In genomic region chr3:169907944-169908343, GRCh38 we compare ENCODE assay signal across 22 cellular contexts. TPM values are rescaled to one million over a fixed set of nuclear protein-coding genes. Genes with fewer than 3 reads are reported as not detected.
DNase-seq lines count a peak whose midpoint lies in the region; ATAC-seq and TF ChIP-seq lines count a peak whose summit lies in the region.
"Had no signal": no experiment of that assay in that cellular context is flagged by ENCODE, and none has a peak within 500 bp of the region (broad histone marks: within the 10 kb centered on the region; RNA-seq: fewer than 3 reads in every experiment).

No MANE protein-coding gene starts in this region.

- no peak for TF ChIP-seq CTCF in endodermal cell (conservative IDR thresholded peaks at IDR 0.05)

- no peaks in the 10 kb centered on the region for H3K27me3 ChIP-seq in endodermal cell (ENCODE audit: control insufficient read depth, insufficient read depth, low read length, poor library complexity, severe bottlenecking)
- H3K27me3 ChIP-seq: BE2C; BLaER1 treated with 17β-estradiol and CSF1 and Interleukin-3, amounts not matched to agents 10 nM and 100 nM had no signal

- H3K4me1 Mint-ChIP-seq in activated naive CD8-positive, alpha-beta T cell treated with anti-CD3 and anti-CD28 coated beads, Interleukin-2, amount 50 U/mL, for 24 hours: no peaks in the 10 kb centered on the region
- H3K4me1 Mint-ChIP-seq in activated naive CD8-positive, alpha-beta T cell treated with anti-CD3 and anti-CD28 coated beads for 36 hours: no peaks in the 10 kb centered on the region
- peaks cover 6% of the 10 kb centered on the region for H3K4me1 Mint-ChIP-seq in endodermal cell
- no peaks in the 10 kb centered on the region for H3K4me1 Mint-ChIP-seq in stimulated activated effector memory CD8-positive, alpha-beta T cell treated with anti-CD3 and anti-CD28 coated beads, Interleukin-12 subunit alpha, Interleukin-12 subunit beta, amount 100 ng/mL, for 72 hours
- H3K4me1 Mint-ChIP-seq in activated CD4-positive, alpha-beta memory T cell treated with anti-CD3 and anti-CD28 coated beads for 36 hours (ENCODE audit: low read depth): no peaks in the 10 kb centered on the region
- H3K4me1 Mint-ChIP-seq: CD8-positive, alpha-beta memory T cell had no signal

- no peak overlapping the region for H3K27ac ChIP-seq in endodermal cell (ENCODE audit: low read depth, low read length)
- H3K27ac ChIP-seq: 22Rv1 had no signal

- CTCF ChIA-PET in activated CD4-positive, alpha-beta memory T cell treated with anti-CD3 and anti-CD28 coated beads for 36 hours (lab: Charles Lee): interaction anchor here (2.1 kb wide), 1 partner anchor 45 kb away, joined by 4 read pairs; no protein-coding TSS in a partner anchor

- no peak for DNase-seq in activated naive CD8-positive, alpha-beta T cell treated with anti-CD3 and anti-CD28 coated beads, Interleukin-2, amount 50 U/mL, for 24 hours
- DNase-seq in activated naive CD8-positive, alpha-beta T cell treated with anti-CD3 and anti-CD28 coated beads for 36 hours: no peak
- no peak for DNase-seq in endodermal cell
- DNase-seq in stimulated activated effector memory CD8-positive, alpha-beta T cell treated with anti-CD3 and anti-CD28 coated beads, Interleukin-12 subunit alpha, Interleukin-12 subunit beta, amount 100 ng/mL, for 72 hours (ENCODE audit: low spot score in 2 of 2): no peak
- DNase-seq in NCI-H1694 (lab: John Stamatoyannopoulos, UW): no peak
- DNase-seq in activated CD4-positive, alpha-beta memory T cell treated with anti-CD3 and anti-CD28 coated beads for 36 hours: no peak
- DNase-seq: ACHN; AML-193; BE2C; CD4-positive, alpha-beta T cell; CD8-positive, alpha-beta memory T cell; DMS 273 treated with DMSO at 0.1 percent for 48 hours; DMS79; GF-D8; GOT3; H7; HCEC 1CT had no signal

- H3K9me3 Mint-ChIP-seq in activated naive CD8-positive, alpha-beta T cell treated with anti-CD3 and anti-CD28 coated beads, Interleukin-2, amount 50 U/mL, for 24 hours: no peaks in the 10 kb centered on the region
- H3K9me3 Mint-ChIP-seq in activated naive CD8-positive, alpha-beta T cell treated with anti-CD3 and anti-CD28 coated beads for 36 hours: no peaks in the 10 kb centered on the region
- peaks cover 10% of the 10 kb centered on the region for H3K9me3 Mint-ChIP-seq in endodermal cell
- no peaks in the 10 kb centered on the region for H3K9me3 Mint-ChIP-seq in stimulated activated effector memory CD8-positive, alpha-beta T cell treated with anti-CD3 and anti-CD28 coated beads, Interleukin-12 subunit alpha, Interleukin-12 subunit beta, amount 100 ng/mL, for 72 hours
- no peaks in the 10 kb centered on the region for H3K9me3 Mint-ChIP-seq in activated CD4-positive, alpha-beta memory T cell treated with anti-CD3 and anti-CD28 coated beads for 36 hours
- H3K9me3 Mint-ChIP-seq: CD4-positive, alpha-beta T cell had no signal

- H3K27me3 Mint-ChIP-seq in activated naive CD8-positive, alpha-beta T cell treated with anti-CD3 and anti-CD28 coated beads, Interleukin-2, amount 50 U/mL, for 24 hours: peaks cover 5% of the 10 kb centered on the region
- no peaks in the 10 kb centered on the region for H3K27me3 Mint-ChIP-seq in activated naive CD8-positive, alpha-beta T cell treated with anti-CD3 and anti-CD28 coated beads for 36 hours
- no peaks in the 10 kb centered on the region for H3K27me3 Mint-ChIP-seq in endodermal cell (ENCODE audit: insufficient read depth)
- H3K27me3 Mint-ChIP-seq in activated CD4-positive, alpha-beta memory T cell treated with anti-CD3 and anti-CD28 coated beads for 36 hours: peaks cover 3% of the 10 kb centered on the region
- H3K27me3 Mint-ChIP-seq: CD4-positive, alpha-beta T cell had no signal

- no peak overlapping the region for H3K4me3 ChIP-seq in endodermal cell (ENCODE audit: low read length)
- H3K4me3 ChIP-seq: BLaER1 treated with 17β-estradiol and CSF1 and Interleukin-3, amounts not matched to agents 10 nM and 100 nM had no signal

- no peaks in the 10 kb centered on the region for H3K36me3 Mint-ChIP-seq in activated naive CD8-positive, alpha-beta T cell treated with anti-CD3 and anti-CD28 coated beads, Interleukin-2, amount 50 U/mL, for 24 hours (ENCODE audit: low read depth)
- H3K36me3 Mint-ChIP-seq in activated naive CD8-positive, alpha-beta T cell treated with anti-CD3 and anti-CD28 coated beads for 36 hours: no peaks in the 10 kb centered on the region
- H3K36me3 Mint-ChIP-seq in endodermal cell (ENCODE audit: low read depth): no peaks in the 10 kb centered on the region
- H3K36me3 Mint-ChIP-seq in stimulated activated effector memory CD8-positive, alpha-beta T cell treated with anti-CD3 and anti-CD28 coated beads, Interleukin-12 subunit alpha, Interleukin-12 subunit beta, amount 100 ng/mL, for 72 hours: no peaks in the 10 kb centered on the region
- H3K36me3 Mint-ChIP-seq in activated CD4-positive, alpha-beta memory T cell treated with anti-CD3 and anti-CD28 coated beads for 36 hours: peaks cover under 1% of the 10 kb centered on the region
- H3K36me3 Mint-ChIP-seq: CD14-positive monocyte had no signal

- no peak overlapping the region for H3K9ac ChIP-seq in endodermal cell (ENCODE audit: extremely low read depth, low read length, poor library complexity, severe bottlenecking)
- H3K9ac ChIP-seq: BLaER1 treated with 17β-estradiol and CSF1 and Interleukin-3, amounts not matched to agents 10 nM and 100 nM had no signal

- ATAC-seq in activated naive CD8-positive, alpha-beta T cell treated with anti-CD3 and anti-CD28 coated beads, Interleukin-2, amount 50 U/mL, for 24 hours: peak; percentile 20
- ATAC-seq in stimulated activated effector memory CD8-positive, alpha-beta T cell treated with anti-CD3 and anti-CD28 coated beads, Interleukin-12 subunit alpha, Interleukin-12 subunit beta, amount 100 ng/mL, for 72 hours: peak; percentile 52
- ATAC-seq in HG03521 (IDR thresholded peaks at IDR 0.05; ENCODE audit: unreplicated experiment): no peak

- 89 to 92% methylated on average over 4 of the region's 4 CpGs for WGBS in endodermal cell (ENCODE audit: insufficient coverage in 1 of 2, insufficient read length in 1 of 2), 2 experiments

- intact Hi-C loops in activated CD4-positive, alpha-beta memory T cell treated with anti-CD3 and anti-CD28 coated beads for 36 hours (cut with micrococcal nuclease): no loop called here

- H3K4me1 ChIP-seq in endodermal cell (ENCODE audit: control insufficient read depth, insufficient read depth, low read length): no peaks in the 10 kb centered on the region
- H3K4me1 ChIP-seq: BE2C had no signal

- no peak overlapping the region for H3K27ac Mint-ChIP-seq in activated naive CD8-positive, alpha-beta T cell treated with anti-CD3 and anti-CD28 coated beads, Interleukin-2, amount 50 U/mL, for 24 hours
- H3K27ac Mint-ChIP-seq in activated naive CD8-positive, alpha-beta T cell treated with anti-CD3 and anti-CD28 coated beads for 36 hours: no peak overlapping the region
- H3K27ac Mint-ChIP-seq in endodermal cell: peak overlapping the region; percentile 54
- H3K27ac Mint-ChIP-seq in stimulated activated effector memory CD8-positive, alpha-beta T cell treated with anti-CD3 and anti-CD28 coated beads, Interleukin-12 subunit alpha, Interleukin-12 subunit beta, amount 100 ng/mL, for 72 hours: no peak overlapping the region
- H3K27ac Mint-ChIP-seq in activated CD4-positive, alpha-beta memory T cell treated with anti-CD3 and anti-CD28 coated beads for 36 hours: no peak overlapping the region
- H3K27ac Mint-ChIP-seq: CD4-positive, alpha-beta T cell; CD8-positive, alpha-beta memory T cell had no signal

- no peak overlapping the region for H3K4me3 Mint-ChIP-seq in activated naive CD8-positive, alpha-beta T cell treated with anti-CD3 and anti-CD28 coated beads, Interleukin-2, amount 50 U/mL, for 24 hours
- H3K4me3 Mint-ChIP-seq in activated naive CD8-positive, alpha-beta T cell treated with anti-CD3 and anti-CD28 coated beads for 36 hours: no peak overlapping the region
- no peak overlapping the region for H3K4me3 Mint-ChIP-seq in endodermal cell
- no peak overlapping the region for H3K4me3 Mint-ChIP-seq in stimulated activated effector memory CD8-positive, alpha-beta T cell treated with anti-CD3 and anti-CD28 coated beads, Interleukin-12 subunit alpha, Interleukin-12 subunit beta, amount 100 ng/mL, for 72 hours
- H3K4me3 Mint-ChIP-seq in activated CD4-positive, alpha-beta memory T cell treated with anti-CD3 and anti-CD28 coated beads for 36 hours: no peak overlapping the region
- H3K4me3 Mint-ChIP-seq: CD14-positive monocyte; CD4-positive, alpha-beta T cell; CD8-positive, alpha-beta memory T cell had no signal

- H3K9me3 ChIP-seq in endodermal cell (ENCODE audit: control insufficient read depth, low read length): no peaks in the 10 kb centered on the region
- H3K9me3 ChIP-seq: BE2C had no signal

- POLR2A ChIA-PET in activated CD4-positive, alpha-beta memory T cell treated with anti-CD3 and anti-CD28 coated beads for 36 hours (lab: Charles Lee): no interaction called here

- no peaks in the 10 kb centered on the region for H3K36me3 ChIP-seq in endodermal cell (ENCODE audit: control insufficient read depth, insufficient read depth, low read length)
- H3K36me3 ChIP-seq: BE2C; BLaER1 treated with 17β-estradiol and CSF1 and Interleukin-3, amounts not matched to agents 10 nM and 100 nM had no signal

RNA-seq across cellular contexts. Expression of gene SAMD7, which starts 3.4 kb away (rescaled TPM):
- total RNA-seq in activated naive CD8-positive, alpha-beta T cell treated with anti-CD3 and anti-CD28 coated beads for 36 hours: not detected
- not detected for total RNA-seq in endodermal cell
- not detected for polyA plus RNA-seq in endodermal cell (2013, experiment 1 of 2)
- not detected for polyA plus RNA-seq in endodermal cell (2013, experiment 2 of 2)
- not detected for total RNA-seq in activated CD4-positive, alpha-beta memory T cell treated with anti-CD3 and anti-CD28 coated beads for 36 hours
- total RNA-seq: CD4-positive, alpha-beta T cell; CD8-positive, alpha-beta memory T cell; G401; H7 had no signal
- polyA plus RNA-seq: CD14-positive monocyte; CD8-positive, alpha-beta memory T cell had no signal

RNA-seq across cellular contexts. Expression of gene LRRC31, which starts 38.2 kb away (rescaled TPM):
- total RNA-seq in activated naive CD8-positive, alpha-beta T cell treated with anti-CD3 and anti-CD28 coated beads for 36 hours: not detected
- total RNA-seq in endodermal cell: not detected
- polyA plus RNA-seq in endodermal cell (2013, experiment 1 of 2): not detected
- polyA plus RNA-seq in endodermal cell (2013, experiment 2 of 2): not detected
- total RNA-seq in activated CD4-positive, alpha-beta memory T cell treated with anti-CD3 and anti-CD28 coated beads for 36 hours: not detected
- total RNA-seq: CD4-positive, alpha-beta T cell; CD8-positive, alpha-beta memory T cell; G401; H7 had no signal
- polyA plus RNA-seq: CD14-positive monocyte; CD8-positive, alpha-beta memory T cell had no signal

RNA-seq across cellular contexts. Expression of gene SEC62, which starts 58.7 kb away (rescaled TPM):
- 10 to 100 TPM; 63.3 to 64.2 TPM for total RNA-seq in activated naive CD8-positive, alpha-beta T cell treated with anti-CD3 and anti-CD28 coated beads for 36 hours
- 10 to 100 TPM; 48.7 to 64.4 TPM for total RNA-seq in endodermal cell
- 57.8 TPM for polyA plus RNA-seq in endodermal cell (2013, experiment 1 of 2)
- polyA plus RNA-seq in endodermal cell (2013, experiment 2 of 2): 55.0 TPM
- total RNA-seq in activated CD4-positive, alpha-beta memory T cell treated with anti-CD3 and anti-CD28 coated beads for 36 hours: 10 to 100 TPM; 59.7 to 60.7 TPM
